ENCODE assay signal across 10 cellular contexts in the genomic region with DNA sequence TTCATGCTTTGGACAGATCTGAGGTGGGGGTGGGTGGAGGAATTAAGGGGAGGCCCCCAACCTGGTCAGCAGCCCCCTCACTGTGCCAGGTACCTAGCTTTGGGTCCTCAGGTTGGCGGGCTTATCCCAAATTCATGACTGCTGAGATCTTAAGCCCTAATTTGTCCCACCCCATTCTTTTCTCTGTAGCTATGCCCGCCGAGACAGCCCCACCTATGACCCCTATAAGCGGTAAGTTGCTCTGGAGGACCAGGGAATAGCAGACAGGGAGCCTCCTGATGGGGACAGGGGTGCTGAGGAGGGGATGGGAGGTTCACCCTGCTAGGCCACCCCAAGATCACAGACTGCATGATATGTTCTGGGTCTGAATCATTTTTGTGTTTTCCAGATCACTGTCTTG. TPM values are rescaled to one million over a fixed set of nuclear protein-coding genes. Genes with fewer than 3 reads are reported as not detected.
"Had no signal": no experiment of that assay in that cellular context is flagged by ENCODE, and none has a peak within 500 bp of the region (broad histone marks: within the 10 kb centered on the region; RNA-seq: fewer than 3 reads in every experiment).

No MANE protein-coding gene starts in this region.

- DNase-seq: H9, HFFc6, IMR-90 had no signal

- H2AFZ ChIP-seq: GM23338 had no signal

- H3K27ac ChIP-seq: HL-60 had no signal

- FAIRE-seq: H1, H54, K562 had no signal

- ATAC-seq: GM23338, HCT116, K562 had no signal

- H3K4me3 ChIP-seq: GM23338, K562 had no signal

- H3K4me2 ChIP-seq: GM23338 had no signal

RNA-seq across cellular contexts. Expression of a gene that starts 14.3 kb away (rescaled TPM):
- total RNA-seq: HT1080, IMR-90 had no signal
